ENCODE assay signal across 9 cellular contexts in genomic region chr18:36499938-36500337, GRCh38.
A peak's percentile ranks its signal among the peaks of the same experiment; 100 is the strongest.
DNase-seq lines count a peak whose midpoint lies in the region; ATAC-seq lines count a peak whose summit lies in the region.
"Had no signal": no experiment of that assay in that cellular context is flagged by ENCODE, and none has a peak within 500 bp of the region (broad histone marks: within the 10 kb centered on the region; RNA-seq: fewer than 3 reads in every experiment).

No MANE protein-coding gene starts in this region.

- no peak overlapping the region for H3K9ac ChIP-seq in mesendoderm (ENCODE audit: low read length)

- H2BK120ac ChIP-seq in mesendoderm (ENCODE audit: low read depth, low read length), result no peak overlapping the region

- H3K4me3 ChIP-seq in mesendoderm (ENCODE audit: low read length), result no peak overlapping the region

- no CpG with 5 or more reads among the region's 3 CpGs for WGBS in mesendoderm (ENCODE audit: extremely low coverage, insufficient coverage, low lambda C conversion rate)

- H3K56ac ChIP-seq in mesendoderm (ENCODE audit: low read length), result no peak overlapping the region

- DNase-seq in HT1080 (ENCODE audit: low read depth) (peak; percentile 27), mesendoderm (peak; percentile 24), NCI-H1930 (lab: John Stamatoyannopoulos, UW) (no peak), cerebellar nuclear complex (lab: John Stamatoyannopoulos, UW) (no peak), mucosa of gallbladder (ENCODE audit: low spot score) (no peak), mesenteric fat pad (ENCODE audit: low spot score) (no peak)
- DNase-seq: activated CD4-positive, alpha-beta T cell treated with anti-CD3 and anti-CD28 coated beads, Interleukin-2, amount 10 ng/mL, durations not matched to agents 7 days and 5 days had no signal

- H3K23ac ChIP-seq in mesendoderm (ENCODE audit: low read length), result no peak overlapping the region

- H2BK5ac ChIP-seq in mesendoderm (ENCODE audit: low read length), result no peak overlapping the region

- no peaks in the 10 kb centered on the region for H3K79me1 ChIP-seq in mesendoderm (ENCODE audit: low read length)

- H2AK5ac ChIP-seq in mesendoderm (ENCODE audit: low read length), result no peak overlapping the region

- no peak overlapping the region for H4K5ac ChIP-seq in mesendoderm (ENCODE audit: low read length)

- no peaks in the 10 kb centered on the region for H3K36me3 ChIP-seq in mesendoderm (ENCODE audit: control insufficient read depth, insufficient read depth, low read length)

- H3K18ac ChIP-seq in mesendoderm (ENCODE audit: low read length), result no peak overlapping the region

- H4K8ac ChIP-seq in mesendoderm (ENCODE audit: low read depth, low read length), result no peak overlapping the region

- no peak overlapping the region for H3K4ac ChIP-seq in mesendoderm (ENCODE audit: low read depth, low read length)

- no peaks in the 10 kb centered on the region for H3K79me2 ChIP-seq in mesendoderm (ENCODE audit: control insufficient read depth, insufficient read depth, low read length)

- no peak overlapping the region for H3K4me2 ChIP-seq in mesendoderm (ENCODE audit: low read length)

- H2BK15ac ChIP-seq in mesendoderm (replicated peaks; ENCODE audit: low read depth), result no peak overlapping the region

- no peaks in the 10 kb centered on the region for H3K27me3 ChIP-seq in mesendoderm (ENCODE audit: insufficient read depth, low read length, poor library complexity)

- ATAC-seq in GM18909 (IDR thresholded peaks at IDR 0.05; ENCODE audit: poor library complexity, unreplicated experiment) (peak; percentile 93), HG02623 (IDR thresholded peaks at IDR 0.05; ENCODE audit: unreplicated experiment) (peak; percentile 80)

- peaks cover 3% of the 10 kb centered on the region for H3K4me1 ChIP-seq in mesendoderm (ENCODE audit: control insufficient read depth, low read depth, low read length)

- H3K27ac ChIP-seq in mesendoderm (ENCODE audit: low read depth, low read length), result no peak overlapping the region

Comparison
In these comparisons a context has a peak if more than half of its experiments do, and no peak if none do; other contexts are left out.
1. DNase-seq: peak in HT1080 (single experiment) and mesendoderm (single experiment); none in NCI-H1930 (0 of 2), cerebellar nuclear complex (0 of 2), mucosa of gallbladder (single experiment) and mesenteric fat pad (single experiment).